Comparison of ENCODE assay signal across 29 cellular contexts in genomic region chr12:94027561-94027960, GRCh38.
"Had no signal": no experiment of that assay in that cellular context is flagged by ENCODE, and none has a peak within 500 bp of the region (broad histone marks: within the 10 kb centered on the region; RNA-seq: fewer than 3 reads in every experiment).

No MANE protein-coding gene starts in this region.

- H3K4me1 ChIP-seq: esophagus squamous epithelium, gastroesophageal sphincter, psoas muscle, tibial nerve had no signal

- H3K27ac Mint-ChIP-seq: nephron progenitor cell; stimulated activated naive B cell treated with anti-CD40 and anti-IgM and Interleukin-4, amounts not matched to agents 10 μg/mL and 1 μg/mL and 100 μg/mL, for 72 hours; stimulated activated naive CD8-positive, alpha-beta T cell treated with anti-CD3 and anti-CD28 coated beads, Interleukin-15, Interleukin-2, amounts not matched to agents 100 ng/mL and 50 ng/mL, for 24 hours had no signal

- H2AFZ ChIP-seq: hepatocyte had no signal

- H3K4me3 Mint-ChIP-seq: naive thymus-derived CD8-positive, alpha-beta T cell; nephron progenitor cell; stimulated activated naive B cell treated with anti-CD40 and anti-IgM and Interleukin-4, amounts not matched to agents 10 μg/mL and 1 μg/mL and 100 μg/mL, for 72 hours; stimulated activated naive CD8-positive, alpha-beta T cell treated with anti-CD3 and anti-CD28 coated beads, Interleukin-15, Interleukin-2, amounts not matched to agents 100 ng/mL and 50 ng/mL, for 24 hours had no signal

- ATAC-seq: gastroesophageal sphincter; heart left ventricle; left cardiac atrium; left ventricle myocardium superior; naive thymus-derived CD8-positive, alpha-beta T cell; psoas muscle; right cardiac atrium; stimulated activated naive B cell treated with anti-CD40 and anti-IgM and Interleukin-4, amounts not matched to agents 10 μg/mL and 1 μg/mL and 100 μg/mL, for 72 hours had no signal

- DNase-seq: dermis blood vessel endothelial cell; effector memory CD4-positive, alpha-beta T cell; esophagus squamous epithelium; foreskin fibroblast; heart left ventricle; left cardiac atrium; left ventricle myocardium superior; mesenchymal stem cell; naive thymus-derived CD8-positive, alpha-beta T cell; nephron progenitor cell; occipital lobe; ovary; posterior cingulate gyrus; psoas muscle; right cardiac atrium; stimulated activated CD4-positive, alpha-beta T cell treated with anti-CD3 and anti-CD28 coated beads, Interleukin-15, amount 100 ng/mL, for 24 hours; stimulated activated CD4-positive, alpha-beta T cell treated with anti-CD3 and anti-CD28 coated beads, Interleukin-2, amount 100 ng/mL, for 48 hours; stimulated activated naive B cell treated with anti-CD40 and anti-IgM and Interleukin-4, amounts not matched to agents 10 μg/mL and 1 μg/mL and 100 μg/mL, for 72 hours; upper lobe of left lung had no signal

- H3K4me3 ChIP-seq: coronary artery, esophagus squamous epithelium, gastroesophageal sphincter, heart left ventricle, hepatocyte, lung, ovary, psoas muscle, skin epidermis, thoracic aorta, tibial nerve, upper lobe of left lung had no signal

- H3K27me3 Mint-ChIP-seq: naive thymus-derived CD8-positive, alpha-beta T cell; stimulated activated naive CD8-positive, alpha-beta T cell treated with anti-CD3 and anti-CD28 coated beads, Interleukin-15, Interleukin-2, amounts not matched to agents 100 ng/mL and 50 ng/mL, for 24 hours had no signal

- FAIRE-seq: endothelial cell of umbilical vein, urothelium cell line had no signal

- H3K4me2 ChIP-seq: hepatocyte had no signal

- H3K27ac ChIP-seq: coronary artery, esophagus squamous epithelium, gastroesophageal sphincter, heart left ventricle, hepatocyte, ovary, psoas muscle, thoracic aorta, tibial nerve, upper lobe of left lung had no signal

- H3K36me3 ChIP-seq: esophagus squamous epithelium, gastroesophageal sphincter, heart left ventricle, ovary, thoracic aorta, tibial nerve, upper lobe of left lung had no signal

- H3K27me3 ChIP-seq: esophagus squamous epithelium, gastroesophageal sphincter, heart left ventricle, hepatocyte, ovary, tibial nerve, upper lobe of left lung had no signal

- H3K79me2 ChIP-seq: hepatocyte had no signal
